In the genomic region with DNA sequence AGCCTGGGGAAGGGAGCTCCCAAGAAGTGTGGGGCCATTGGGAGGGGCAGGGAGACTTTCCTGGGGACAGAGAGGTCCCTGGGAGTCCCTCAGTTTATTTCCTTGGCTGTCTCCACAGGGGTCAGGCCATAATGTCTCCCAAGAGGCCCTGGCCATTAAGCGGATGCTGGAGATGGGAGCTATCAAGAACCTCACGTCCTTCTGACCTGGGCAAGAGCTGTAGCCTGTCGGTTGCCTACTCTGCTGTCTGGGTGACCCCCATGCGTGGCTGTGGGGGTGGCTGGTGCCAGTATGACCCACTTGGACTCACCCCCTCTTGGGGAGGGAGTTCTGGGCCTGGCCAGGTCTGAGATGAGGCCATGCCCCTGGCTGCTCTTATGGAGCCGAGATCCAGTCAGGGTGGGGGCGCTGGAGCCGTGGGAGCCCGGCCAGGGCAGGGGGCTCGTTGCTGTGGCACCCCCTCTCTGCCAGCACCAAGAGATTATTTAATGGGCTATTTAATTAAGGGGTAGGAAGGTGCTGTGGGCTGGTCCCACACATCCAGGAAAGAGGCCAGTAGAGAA, we compare ENCODE assay signal across 25 cellular contexts. TPM values are rescaled to one million over a fixed set of nuclear protein-coding genes. Genes with fewer than 3 reads are reported as not detected.
A peak's percentile ranks its signal among the peaks of the same experiment; 100 is the strongest.
DNase-seq lines count a peak whose midpoint lies in the region; ATAC-seq and TF ChIP-seq lines count a peak whose summit lies in the region.
"Had no signal": no experiment of that assay in that cellular context is flagged by ENCODE, and none has a peak within 500 bp of the region (broad histone marks: within the 10 kb centered on the region; RNA-seq: fewer than 3 reads in every experiment).

No MANE protein-coding gene starts in this region.

- H3K4ac ChIP-seq in IMR-90 (ENCODE audit: low read depth, low read length): no peak overlapping the region

- H2BK120ac ChIP-seq in IMR-90 (ENCODE audit: low read depth, low read length): no peak overlapping the region

- ATAC-seq in IMR-90 (ENCODE audit: low read depth) (no peak), left lung (no peak), HG03469 (IDR thresholded peaks at IDR 0.05; ENCODE audit: unreplicated experiment) (no peak)
- ATAC-seq: activated CD8-positive, alpha-beta T cell treated with anti-CD3 and anti-CD28 coated beads for 36 hours; natural killer cell treated with Interleukin-12 subunit alpha and Interleukin-12 subunit beta and Interleukin-15 and Interleukin-18, amount 100 ng/mL, for 72 hours; sciatic nerve had no signal

- 93% methylated on average over 2 of the region's 9 CpGs; no CpG with 5 or more reads in 1 of the 2 experiments for WGBS in IMR-90 (ENCODE audit: extremely low coverage in 2 of 2, insufficient read length in 1 of 2), 2 experiments
- 100% methylated on average over 2 of the region's 9 CpGs for WGBS in suprapubic skin

- TF ChIP-seq POLR2A in IMR-90 (IDR thresholded peaks at IDR 0.05; ENCODE audit: low read depth, low read length) (no peak), suprapubic skin (IDR thresholded peaks at IDR 0.05) (no peak)

- H2AK9ac ChIP-seq in IMR-90 (replicated peaks; ENCODE audit: low read depth, low read length, poor library complexity): peak overlapping the region; percentile 25

- no peak overlapping the region for H3K23ac ChIP-seq in IMR-90 (ENCODE audit: low read depth, low read length)

- H3K14ac ChIP-seq in IMR-90 (replicated peaks; ENCODE audit: low read depth, low read length): no peak overlapping the region

- intact Hi-C loops in IMR-90 (cut with micrococcal nuclease): no loop called here
- intact Hi-C loops in left lung (cut with DNase I): no loop called here
- intact Hi-C loops in CD4-positive, alpha-beta memory T cell (cut with micrococcal nuclease): no loop called here

- no peak overlapping the region for H3K18ac ChIP-seq in IMR-90 (ENCODE audit: low read depth, low read length)

- H3K9me3 ChIP-seq in IMR-90 (ENCODE audit: control insufficient read depth, insufficient read depth, low read length) (no peaks in the 10 kb centered on the region), left lung (no peaks in the 10 kb centered on the region), suprapubic skin (no peaks in the 10 kb centered on the region)
- no peaks in the 10 kb centered on the region for H3K9me3 ChIP-seq in CD4-positive, alpha-beta memory T cell (ENCODE audit: control insufficient read depth in 1 of 2, low read length in 2 of 2)
- H3K9me3 ChIP-seq: BLaER1, ovary had no signal

- H3K27ac Mint-ChIP-seq in CD4-positive, alpha-beta memory T cell: no peak overlapping the region
- H3K27ac Mint-ChIP-seq: activated CD8-positive, alpha-beta T cell treated with anti-CD3 and anti-CD28 coated beads for 36 hours; activated T-cell treated with anti-CD3 and anti-CD28 coated beads, Interleukin-2, amount 50 U/mL, for 24 hours; HFFc6; natural killer cell treated with Interleukin-12 subunit alpha and Interleukin-12 subunit beta and Interleukin-15 and Interleukin-18, amount 100 ng/mL, for 72 hours had no signal

- no peak overlapping the region for H3K4me3 Mint-ChIP-seq in CD4-positive, alpha-beta memory T cell
- H3K4me3 Mint-ChIP-seq: activated CD8-positive, alpha-beta T cell treated with anti-CD3 and anti-CD28 coated beads for 36 hours; activated T-cell treated with anti-CD3 and anti-CD28 coated beads, Interleukin-2, amount 50 U/mL, for 24 hours; HFFc6; natural killer cell treated with Interleukin-12 subunit alpha and Interleukin-12 subunit beta and Interleukin-15 and Interleukin-18, amount 100 ng/mL, for 72 hours had no signal

- POLR2A ChIA-PET in IMR-90 (lab: Charles Lee; ENCODE audit: unreplicated experiment): no interaction called here
- POLR2A ChIA-PET in CD4-positive, alpha-beta memory T cell (lab: Charles Lee; ENCODE audit: partially characterized antibody): no interaction called here

- DNase-seq in IMR-90 (no peak), left lung (no peak), suprapubic skin (ENCODE audit: low spot score in 2 of 2) (no peak), T-helper 2 cell (no peak), T-helper 9 cell (no peak)
- DNase-seq in CD4-positive, alpha-beta memory T cell: no peak
- DNase-seq: activated CD8-positive, alpha-beta T cell treated with anti-CD3 and anti-CD28 coated beads for 36 hours; activated naive CD4-positive, alpha-beta T cell treated with Interleukin-2 at 50 U/mL for 16 hours; activated T-cell treated with anti-CD3 and anti-CD28 coated beads, Interleukin-2, amount 50 U/mL, for 24 hours; amniotic stem cell; effector CD4-positive, alpha-beta T cell; foreskin melanocyte; HFFc6; NCI-H1694; NCI-H345; SHP77 treated with DMSO at 0.1 percent for 48 hours; SW 1271 had no signal

- peaks cover 7 to 9% (median 7%) of the 10 kb centered on the region in 4 donors for H3K4me1 Mint-ChIP-seq in CD4-positive, alpha-beta memory T cell

- no peak overlapping the region for H2BK15ac ChIP-seq in IMR-90 (ENCODE audit: low read depth, low read length)

- no peak overlapping the region for H2AK5ac ChIP-seq in IMR-90 (ENCODE audit: low read depth, low read length)

- H4K5ac ChIP-seq in IMR-90 (ENCODE audit: low read depth, low read length): no peak overlapping the region

- peaks cover 0 to 5% of the 10 kb centered on the region in 2 experiments; a peak in 1 of 4 replicates for H3K79me1 ChIP-seq in IMR-90 (ENCODE audit: low read depth in 1 of 2, low read length in 2 of 2)

- H3K9me1 ChIP-seq in IMR-90 (ENCODE audit: insufficient read depth, low read length): peaks cover 19% of the 10 kb centered on the region

- H3K27ac ChIP-seq in IMR-90 (ENCODE audit: insufficient read depth, low read length) (no peak overlapping the region), cingulate gyrus (ENCODE audit: low read depth, low read length) (peak overlapping the region; percentile 67), left lung (peak overlapping the region; percentile 48 to 69), suprapubic skin (peak overlapping the region; percentile 32)
- H3K27ac ChIP-seq in CD4-positive, alpha-beta memory T cell (ENCODE audit: low read depth, low read length): no peak overlapping the region
- H3K27ac ChIP-seq: BLaER1, cardiac muscle cell, KMS-11 had no signal

- no peaks in the 10 kb centered on the region for H3K27me3 Mint-ChIP-seq in CD4-positive, alpha-beta memory T cell
- H3K27me3 Mint-ChIP-seq: activated T-cell treated with anti-CD3 and anti-CD28 coated beads, Interleukin-2, amount 50 U/mL, for 24 hours; natural killer cell treated with Interleukin-12 subunit alpha and Interleukin-12 subunit beta and Interleukin-15 and Interleukin-18, amount 100 ng/mL, for 72 hours had no signal

- H3K9me3 Mint-ChIP-seq in CD4-positive, alpha-beta memory T cell: no peaks in the 10 kb centered on the region
- H3K9me3 Mint-ChIP-seq: activated CD8-positive, alpha-beta T cell treated with anti-CD3 and anti-CD28 coated beads for 36 hours; activated T-cell treated with anti-CD3 and anti-CD28 coated beads, Interleukin-2, amount 50 U/mL, for 24 hours; HFFc6; natural killer cell treated with Interleukin-12 subunit alpha and Interleukin-12 subunit beta and Interleukin-15 and Interleukin-18, amount 100 ng/mL, for 72 hours had no signal

- no peaks in the 10 kb centered on the region; the same call in 1 of the 2 replicates for H4K20me1 ChIP-seq in IMR-90 (ENCODE audit: insufficient read depth, low read length)
- H4K20me1 ChIP-seq: BLaER1 had no signal

- H3K4me2 ChIP-seq in IMR-90 (ENCODE audit: low read depth, low read length): no peak overlapping the region
- H3K4me2 ChIP-seq: BLaER1, KMS-11 had no signal

- H3K4me3 ChIP-seq in IMR-90 (ENCODE audit: insufficient read depth, low read depth, low read length) (no peak overlapping the region), left lung (no peak overlapping the region), suprapubic skin (no peak overlapping the region)
- no peak overlapping the region for H3K4me3 ChIP-seq in CD4-positive, alpha-beta memory T cell (ENCODE audit: low read length in 2 of 2)
- H3K4me3 ChIP-seq: BLaER1, cardiac muscle cell, ovary had no signal

- in situ Hi-C loops in IMR-90 (cut with MboI; ENCODE audit: low sequenced_read_pairs): loop anchor here (10.0 kb wide), 1 partner anchor 99 kb away; no protein-coding TSS in a partner anchor

- no peak overlapping the region for H3K9ac ChIP-seq in IMR-90 (ENCODE audit: low read depth, low read length)
- H3K9ac ChIP-seq: BLaER1, KMS-11 had no signal

- H3K56ac ChIP-seq in IMR-90 (ENCODE audit: extremely low read depth, insufficient read depth, low read length): no peak overlapping the region

- H3K27me3 ChIP-seq in IMR-90 (ENCODE audit: control insufficient read depth, insufficient read depth, low read length): no peaks in the 10 kb centered on the region
- H3K27me3 ChIP-seq in left lung: no peaks in the 10 kb centered on the region
- no peaks in the 10 kb centered on the region for H3K27me3 ChIP-seq in suprapubic skin
- H3K27me3 ChIP-seq in CD4-positive, alpha-beta memory T cell (ENCODE audit: insufficient read depth, low read length): no peaks in the 10 kb centered on the region
- H3K27me3 ChIP-seq: BLaER1, cardiac muscle cell, ovary had no signal

- no peak overlapping the region for H2BK5ac ChIP-seq in IMR-90 (ENCODE audit: low read depth, low read length, poor library complexity, severe bottlenecking)

- dilution Hi-C loops in IMR-90 (cut with HindIII; ENCODE audit: low sequenced_read_pairs, unreplicated experiment): no loop called here

- TF ChIP-seq CTCF in IMR-90 (conservative IDR thresholded peaks at IDR 0.05; ENCODE audit: low read depth, low read length) (no peak), left lung (IDR thresholded peaks at IDR 0.05) (no peak), suprapubic skin (IDR thresholded peaks at IDR 0.05) (no peak)

- no peak overlapping the region for H4K8ac ChIP-seq in IMR-90 (ENCODE audit: low read depth in 2 of 2, low read length in 2 of 2)

- H3K36me3 Mint-ChIP-seq in CD4-positive, alpha-beta memory T cell: peaks cover 6 to 17% of the 10 kb centered on the region in 2 donors

- no peak overlapping the region for H2BK20ac ChIP-seq in IMR-90 (ENCODE audit: low read depth, low read length)

- no peak overlapping the region for H2AFZ ChIP-seq in IMR-90 (replicated peaks; ENCODE audit: low read length, poor library complexity)

- no peak for TF ChIP-seq RAD21 in IMR-90 (IDR thresholded peaks at IDR 0.05; ENCODE audit: low read length)

- H3K36me3 ChIP-seq in IMR-90 (ENCODE audit: control insufficient read depth, insufficient read depth, low read length) (peaks cover 12% of the 10 kb centered on the region; the same call in 1 of the 2 replicates), left lung (peaks cover 0 to 21% of the 10 kb centered on the region in 2 donors), suprapubic skin (peaks cover 15% of the 10 kb centered on the region)
- H3K36me3 ChIP-seq in CD4-positive, alpha-beta memory T cell (ENCODE audit: insufficient read depth, low read length): no peaks in the 10 kb centered on the region
- H3K36me3 ChIP-seq: ovary had no signal

- H3K4me1 ChIP-seq in IMR-90 (ENCODE audit: control insufficient read depth, insufficient read depth, low read length): peaks cover 23% of the 10 kb centered on the region
- peaks cover 24 to 32% of the 10 kb centered on the region in 2 donors for H3K4me1 ChIP-seq in left lung
- peaks cover 77% of the 10 kb centered on the region for H3K4me1 ChIP-seq in suprapubic skin
- H3K4me1 ChIP-seq in CD4-positive, alpha-beta memory T cell (ENCODE audit: insufficient read depth, low read length): peaks cover 9% of the 10 kb centered on the region

- BruUV-seq in IMR-90 (replicated peaks; lab: Mats Ljungman, UMichigan): no TSS peak

- no peak overlapping the region for H4K91ac ChIP-seq in IMR-90 (ENCODE audit: insufficient read depth, low read depth, low read length)

- TF ChIP-seq EP300 in suprapubic skin (IDR thresholded peaks at IDR 0.05): no peak

- CTCF ChIA-PET in IMR-90 (lab: Yijun Ruan, JAX): no interaction called here
- CTCF ChIA-PET in CD4-positive, alpha-beta memory T cell (lab: Charles Lee; ENCODE audit: partially characterized antibody): interaction anchor here (1.4 kb wide), 1 partner anchor 67 kb away, joined by 3 read pairs; no protein-coding TSS in a partner anchor

RNA-seq across cellular contexts. Expression of a gene that starts 58.4 kb away (rescaled TPM):
- total RNA-seq in IMR-90 (2012; rRNA removed) (12.5 and 17.0 TPM in 2 replicates), left lung (10 to 100 TPM; 33.1 to 35.9 TPM), suprapubic skin (10 to 100 TPM; 23.6 to 30.9 (median 26.9) TPM)
- polyA plus RNA-seq in IMR-90 (2012; rRNA removed): 18.3 and 19.7 TPM in 2 replicates
- polyA plus RNA-seq in IMR-90 (2012; cell fraction: cytosol; rRNA removed): 19.6 and 25.9 TPM in 2 replicates
- polyA plus RNA-seq in IMR-90 (2012; cell fraction: nucleus; rRNA removed; ENCODE audit: low replicate concordance): 12.5 and 20.7 TPM in 2 replicates
- total RNA-seq in CD4-positive, alpha-beta memory T cell: 1 to 10 TPM; 2.6 TPM
- polyA plus RNA-seq in CD4-positive, alpha-beta memory T cell: 1 to 10 TPM; 4.6 to 5.9 TPM

Comparison
In these comparisons a context has a peak if more than half of its experiments do, and no peak if none do; other contexts are left out.
1. H3K27ac ChIP-seq: peak in cingulate gyrus (single experiment), left lung (2 of 2) and suprapubic skin (single experiment); none in IMR-90 (single experiment) and CD4-positive, alpha-beta memory T cell (single experiment).